In genomic region chr22:30340911-30341685, GRCh38 we compare ENCODE assay signal across 13 cellular contexts. TPM values are rescaled to one million over a fixed set of nuclear protein-coding genes. Genes with fewer than 3 reads are reported as not detected.
DNase-seq lines count a peak whose midpoint lies in the region; ATAC-seq and TF ChIP-seq lines count a peak whose summit lies in the region.
"Had no signal": no experiment of that assay in that cellular context is flagged by ENCODE, and none has a peak within 500 bp of the region (broad histone marks: within the 10 kb centered on the region; RNA-seq: fewer than 3 reads in every experiment).

No MANE protein-coding gene starts in this region.

- peak overlapping the region; percentile 54 to 66 for H3K27ac ChIP-seq in tibial artery

- DNase-seq in activated T-cell treated with anti-CD3 and anti-CD28 coated beads, Interleukin-2, amount 50 U/mL, for 24 hours: no peak
- DNase-seq in activated T-cell treated with anti-CD3 and anti-CD28 coated beads, Interleukin-2, amount 50 U/mL, for 1 hour: no peak
- no peak for DNase-seq in mucosa of descending colon
- DNase-seq in tibial artery: peak; percentile 44 to 89
- no peak for DNase-seq in islet precursor cell
- no peak for DNase-seq in activated T-helper 1 cell treated with anti-CD3 and anti-CD28 coated beads, Interleukin-12 subunit alpha, Interleukin-12 subunit beta, Interleukin-2, Interleukin-4 antibody, amounts not matched to agents 30 ng/mL and 10 ng/mL and 1 ng/mL, durations not matched to agents 14 hours and 24 hours and 36 hours (ENCODE audit: low spot score)
- DNase-seq: activated CD4-positive, alpha-beta T cell treated with anti-CD3 and anti-CD28 coated beads for 4 hours; Calu3; Kasumi-1; kidney had no signal

- TF ChIP-seq CTCF in mucosa of descending colon (IDR thresholded peaks at IDR 0.05) (no peak), tibial artery (IDR thresholded peaks at IDR 0.05) (no peak)

- peaks cover 100% of the 10 kb centered on the region for H3K36me3 Mint-ChIP-seq in activated T-cell treated with anti-CD3 and anti-CD28 coated beads, Interleukin-2, amount 50 U/mL, for 24 hours (ENCODE audit: low read depth)
- H3K36me3 Mint-ChIP-seq in activated T-helper 1 cell treated with anti-CD3 and anti-CD28 coated beads, Interleukin-12 subunit alpha, Interleukin-12 subunit beta, Interleukin-2, Interleukin-4 antibody, amounts not matched to agents 30 ng/mL and 10 ng/mL and 1 ng/mL, durations not matched to agents 14 hours and 24 hours and 36 hours (ENCODE audit: low read depth): peaks cover 76% of the 10 kb centered on the region

- no peak overlapping the region for H3K4me3 Mint-ChIP-seq in activated T-cell treated with anti-CD3 and anti-CD28 coated beads, Interleukin-2, amount 50 U/mL, for 24 hours
- H3K4me3 Mint-ChIP-seq in activated T-helper 1 cell treated with anti-CD3 and anti-CD28 coated beads, Interleukin-12 subunit alpha, Interleukin-12 subunit beta, Interleukin-2, Interleukin-4 antibody, amounts not matched to agents 30 ng/mL and 10 ng/mL and 1 ng/mL, durations not matched to agents 14 hours and 24 hours and 36 hours: no peak overlapping the region
- H3K4me3 Mint-ChIP-seq: naive thymus-derived CD8-positive, alpha-beta T cell had no signal

- no peaks in the 10 kb centered on the region for H3K27me3 ChIP-seq in tibial artery

- no peaks in the 10 kb centered on the region for H3K4me1 ChIP-seq in mucosa of descending colon (ENCODE audit: low read depth)
- peaks cover 0 to 31% (median 22%) of the 10 kb centered on the region in 4 donors for H3K4me1 ChIP-seq in tibial artery

- H3K9me3 ChIP-seq in mucosa of descending colon (no peaks in the 10 kb centered on the region), tibial artery (no peaks in the 10 kb centered on the region)

- H3K4me3 ChIP-seq in mucosa of descending colon (no peak overlapping the region), tibial artery (no peak overlapping the region)

- no peaks in the 10 kb centered on the region for H3K9me3 Mint-ChIP-seq in activated T-cell treated with anti-CD3 and anti-CD28 coated beads, Interleukin-2, amount 50 U/mL, for 24 hours
- no peaks in the 10 kb centered on the region for H3K9me3 Mint-ChIP-seq in activated T-helper 1 cell treated with anti-CD3 and anti-CD28 coated beads, Interleukin-12 subunit alpha, Interleukin-12 subunit beta, Interleukin-2, Interleukin-4 antibody, amounts not matched to agents 30 ng/mL and 10 ng/mL and 1 ng/mL, durations not matched to agents 14 hours and 24 hours and 36 hours
- H3K9me3 Mint-ChIP-seq: naive thymus-derived CD8-positive, alpha-beta T cell had no signal

- H3K27ac Mint-ChIP-seq in activated T-cell treated with anti-CD3 and anti-CD28 coated beads, Interleukin-2, amount 50 U/mL, for 24 hours: peak overlapping the region; percentile 44
- H3K27ac Mint-ChIP-seq in activated T-helper 1 cell treated with anti-CD3 and anti-CD28 coated beads, Interleukin-12 subunit alpha, Interleukin-12 subunit beta, Interleukin-2, Interleukin-4 antibody, amounts not matched to agents 30 ng/mL and 10 ng/mL and 1 ng/mL, durations not matched to agents 14 hours and 24 hours and 36 hours: no peak overlapping the region

- intact Hi-C loops in mucosa of descending colon (cut with DNase I, micrococcal nuclease) (loop anchor here in 1 of 2 donors (10.0 kb wide), 1 partner anchor 56 kb away; the partner anchor contains the start of gene CASTOR1), tibial artery (cut with DNase I; ENCODE audit: low total_unique reads) (no loop called here)
- intact Hi-C loops in activated T-helper 1 cell treated with anti-CD3 and anti-CD28 coated beads, Interleukin-12 subunit alpha, Interleukin-12 subunit beta, Interleukin-2, Interleukin-4 antibody, amounts not matched to agents 30 ng/mL and 10 ng/mL and 1 ng/mL, durations not matched to agents 14 hours and 24 hours and 36 hours (cut with micrococcal nuclease): no loop called here

- H3K4me1 Mint-ChIP-seq in activated T-cell treated with anti-CD3 and anti-CD28 coated beads, Interleukin-2, amount 50 U/mL, for 24 hours (ENCODE audit: low read depth): peaks cover 21% of the 10 kb centered on the region
- peaks cover 10% of the 10 kb centered on the region for H3K4me1 Mint-ChIP-seq in activated T-helper 1 cell treated with anti-CD3 and anti-CD28 coated beads, Interleukin-12 subunit alpha, Interleukin-12 subunit beta, Interleukin-2, Interleukin-4 antibody, amounts not matched to agents 30 ng/mL and 10 ng/mL and 1 ng/mL, durations not matched to agents 14 hours and 24 hours and 36 hours (ENCODE audit: low read depth)

- H3K27me3 Mint-ChIP-seq in activated T-cell treated with anti-CD3 and anti-CD28 coated beads, Interleukin-2, amount 50 U/mL, for 24 hours: no peaks in the 10 kb centered on the region
- no peaks in the 10 kb centered on the region for H3K27me3 Mint-ChIP-seq in activated T-helper 1 cell treated with anti-CD3 and anti-CD28 coated beads, Interleukin-12 subunit alpha, Interleukin-12 subunit beta, Interleukin-2, Interleukin-4 antibody, amounts not matched to agents 30 ng/mL and 10 ng/mL and 1 ng/mL, durations not matched to agents 14 hours and 24 hours and 36 hours (ENCODE audit: insufficient read depth)
- H3K27me3 Mint-ChIP-seq: naive thymus-derived CD8-positive, alpha-beta T cell had no signal

- ATAC-seq in esophagus mucosa: peak; percentile 32
- ATAC-seq in mucosa of descending colon: peak; percentile 8
- ATAC-seq in HG03457 (IDR thresholded peaks at IDR 0.05; ENCODE audit: unreplicated experiment): no peak
- ATAC-seq: naive thymus-derived CD8-positive, alpha-beta T cell had no signal

- H3K36me3 ChIP-seq in mucosa of descending colon (ENCODE audit: low read depth): peaks cover 67% of the 10 kb centered on the region
- H3K36me3 ChIP-seq in tibial artery: peaks cover 94 to 100% (median 100%) of the 10 kb centered on the region in 3 donors

RNA-seq across cellular contexts. Expression of gene TBC1D10A, which starts 14.4 kb away (rescaled TPM):
- 44.5 TPM for total RNA-seq in esophagus mucosa
- 10 to 100 TPM; 29.7 to 41.4 (median 32.2) TPM for total RNA-seq in mucosa of descending colon
- 17.3 and 24.9 TPM in 2 replicates for total RNA-seq in activated T-helper 1 cell treated with anti-CD3 and anti-CD28 coated beads, Interleukin-12 subunit alpha, Interleukin-12 subunit beta, Interleukin-2, Interleukin-4 antibody, amounts not matched to agents 30 ng/mL and 10 ng/mL and 1 ng/mL, durations not matched to agents 14 hours and 24 hours and 36 hours

RNA-seq across cellular contexts. Expression of gene SF3A1, which starts 15.6 kb away (rescaled TPM):
- 111 TPM for total RNA-seq in esophagus mucosa
- total RNA-seq in mucosa of descending colon: 100 to 1,000 TPM; 133 to 152 (median 151) TPM
- 308 and 310 TPM in 2 replicates for total RNA-seq in activated T-helper 1 cell treated with anti-CD3 and anti-CD28 coated beads, Interleukin-12 subunit alpha, Interleukin-12 subunit beta, Interleukin-2, Interleukin-4 antibody, amounts not matched to agents 30 ng/mL and 10 ng/mL and 1 ng/mL, durations not matched to agents 14 hours and 24 hours and 36 hours

RNA-seq across cellular contexts. Expression of gene CCDC157, which starts 15.7 kb away (rescaled TPM):
- 1.2 TPM for total RNA-seq in esophagus mucosa
- 1 to 10 TPM; 1.6 to 2.2 (median 1.8) TPM for total RNA-seq in mucosa of descending colon
- total RNA-seq in activated T-helper 1 cell treated with anti-CD3 and anti-CD28 coated beads, Interleukin-12 subunit alpha, Interleukin-12 subunit beta, Interleukin-2, Interleukin-4 antibody, amounts not matched to agents 30 ng/mL and 10 ng/mL and 1 ng/mL, durations not matched to agents 14 hours and 24 hours and 36 hours: 2.4 and 3.0 TPM in 2 replicates

RNA-seq across cellular contexts. Expression of gene RNF215, which starts 46.1 kb away (rescaled TPM):
- total RNA-seq in esophagus mucosa: 4.8 TPM
- 10 to 100 TPM in 1 of 3 donors, 1 to 10 TPM in 2; 9.0 to 14.2 (median 9.1) TPM for total RNA-seq in mucosa of descending colon
- 10.3 and 13.2 TPM in 2 replicates for total RNA-seq in activated T-helper 1 cell treated with anti-CD3 and anti-CD28 coated beads, Interleukin-12 subunit alpha, Interleukin-12 subunit beta, Interleukin-2, Interleukin-4 antibody, amounts not matched to agents 30 ng/mL and 10 ng/mL and 1 ng/mL, durations not matched to agents 14 hours and 24 hours and 36 hours

RNA-seq across cellular contexts. Expression of gene CASTOR1, which starts 51.8 kb away (rescaled TPM):
- 43.7 TPM for total RNA-seq in esophagus mucosa
- total RNA-seq in mucosa of descending colon: 1 to 10 TPM; 6.1 to 8.4 (median 7.6) TPM
- 5.6 and 8.8 TPM in 2 replicates for total RNA-seq in activated T-helper 1 cell treated with anti-CD3 and anti-CD28 coated beads, Interleukin-12 subunit alpha, Interleukin-12 subunit beta, Interleukin-2, Interleukin-4 antibody, amounts not matched to agents 30 ng/mL and 10 ng/mL and 1 ng/mL, durations not matched to agents 14 hours and 24 hours and 36 hours

Comparison
In these comparisons a context has a peak if more than half of its experiments do, and no peak if none do; other contexts are left out.
1. DNase-seq: peak in tibial artery (2 of 2); none in activated T-cell treated with anti-CD3 and anti-CD28 coated beads, Interleukin-2, amount 50 U/mL, for 24 hours (single experiment), activated T-cell treated with anti-CD3 and anti-CD28 coated beads, Interleukin-2, amount 50 U/mL, for 1 hour (single experiment), mucosa of descending colon (0 of 3), islet precursor cell (single experiment) and activated T-helper 1 cell treated with anti-CD3 and anti-CD28 coated beads, Interleukin-12 subunit alpha, Interleukin-12 subunit beta, Interleukin-2, Interleukin-4 antibody, amounts not matched to agents 30 ng/mL and 10 ng/mL and 1 ng/mL, durations not matched to agents 14 hours and 24 hours and 36 hours (single experiment).